Comparison of ENCODE assay signal across 33 cellular contexts in genomic region chr2:15446961-15447360, GRCh38.
"Had no signal": no experiment of that assay in that cellular context is flagged by ENCODE, and none has a peak within 500 bp of the region (broad histone marks: within the 10 kb centered on the region; RNA-seq: fewer than 3 reads in every experiment).

No MANE protein-coding gene starts in this region.

- H3K4me1 ChIP-seq: adrenal gland, breast epithelium had no signal

- H3K27ac Mint-ChIP-seq: activated B cell treated with CpG ODN at 0.5 μM for 24 hours; activated CD4-positive, alpha-beta memory T cell treated with anti-CD3 and anti-CD28 coated beads for 36 hours; activated CD4-positive, alpha-beta T cell treated with anti-CD3 and anti-CD28 coated beads, Interleukin-2, amount 10 ng/mL, durations not matched to agents 24 days and 14 days; activated CD8-positive, alpha-beta T cell treated with anti-CD3 and anti-CD28 coated beads for 36 hours; activated naive CD4-positive, alpha-beta T cell treated with anti-CD3 and anti-CD28 coated beads for 36 hours; activated naive CD8-positive, alpha-beta T cell treated with anti-CD3 and anti-CD28 coated beads for 36 hours; activated T-helper 2 cell treated with anti-CD3 and anti-CD28 coated beads, Interferon-gamma antibody, Interleukin-2, Interleukin-4, amounts not matched to agents 10 μg/mL and 5 μg/mL and 100 μg/mL, durations not matched to agents 14 hours and 24 hours and 36 hours; T-helper 1 cell treated with Interleukin-12 subunit alpha and Interleukin-12 subunit beta and Interleukin-4 antibody, amounts not matched to agents 30 μg/mL and 1 μg/mL, for 36 hours; T-helper 2 cell treated with Interferon-gamma antibody and Interleukin-4, amounts not matched to agents 5 μg/mL and 100 μg/mL, for 36 hours had no signal

- ATAC-seq: activated CD8-positive, alpha-beta T cell treated with anti-CD3 and anti-CD28 coated beads for 36 hours; activated naive CD4-positive, alpha-beta T cell treated with anti-CD3 and anti-CD28 coated beads, Interleukin-2, amount 50 U/mL, for 72 hours; activated T-cell treated with anti-CD3 and anti-CD28 coated beads, Interleukin-2, amount 50 U/mL, for 4 hours; body of pancreas had no signal

- H3K4me1 Mint-ChIP-seq: activated B cell treated with CpG ODN at 0.5 μM for 24 hours; activated CD4-positive, alpha-beta T cell treated with anti-CD3 and anti-CD28 coated beads, Interleukin-2, amount 10 ng/mL, durations not matched to agents 24 days and 14 days had no signal

- FAIRE-seq: astrocyte had no signal

- H3K27ac ChIP-seq: adrenal gland, body of pancreas, brain microvascular endothelial cell, breast epithelium, VCaP had no signal

- H3K36me3 ChIP-seq: adrenal gland, brain microvascular endothelial cell, breast epithelium had no signal

- H3K4me3 Mint-ChIP-seq: activated B cell treated with CpG ODN at 0.5 μM for 24 hours; activated CD4-positive, alpha-beta memory T cell treated with anti-CD3 and anti-CD28 coated beads for 36 hours; activated CD4-positive, alpha-beta T cell treated with anti-CD3 and anti-CD28 coated beads, Interleukin-2, amount 10 ng/mL, durations not matched to agents 24 days and 14 days; activated CD8-positive, alpha-beta T cell treated with anti-CD3 and anti-CD28 coated beads for 36 hours; activated naive CD4-positive, alpha-beta T cell treated with anti-CD3 and anti-CD28 coated beads for 36 hours; activated naive CD8-positive, alpha-beta T cell treated with anti-CD3 and anti-CD28 coated beads for 36 hours; activated T-cell treated with anti-CD3 and anti-CD28 coated beads, Interleukin-2, amount 50 U/mL, for 4 hours; T-helper 1 cell treated with Interleukin-12 subunit alpha and Interleukin-12 subunit beta and Interleukin-4 antibody, amounts not matched to agents 30 μg/mL and 1 μg/mL, for 36 hours; T-helper 2 cell treated with Interferon-gamma antibody and Interleukin-4, amounts not matched to agents 5 μg/mL and 100 μg/mL, for 36 hours had no signal

- H3K9me3 Mint-ChIP-seq: activated CD4-positive, alpha-beta T cell treated with anti-CD3 and anti-CD28 coated beads, Interleukin-2, amount 10 ng/mL, durations not matched to agents 24 days and 14 days had no signal

- DNase-seq: activated B cell treated with CpG ODN at 0.5 μM for 24 hours; activated CD4-positive, alpha-beta memory T cell treated with anti-CD3 and anti-CD28 coated beads for 36 hours; activated CD4-positive, alpha-beta T cell treated with anti-CD3 and anti-CD28 coated beads for 4 hours; activated CD4-positive, alpha-beta T cell treated with anti-CD3 and anti-CD28 coated beads, Interleukin-2, amount 10 ng/mL, durations not matched to agents 24 days and 14 days; activated CD4-positive, alpha-beta T cell treated with anti-CD3 and anti-CD28 coated beads, Interleukin-2, amount 50 U/mL, for 1 hour; activated CD4-positive, alpha-beta T cell treated with anti-CD3 and anti-CD28 coated beads, Interleukin-2, amount 50 U/mL, for 4 hours; activated CD4-positive, CD25-positive, alpha-beta regulatory T cell treated with anti-CD3 and anti-CD28 coated beads, Interleukin-2, amount 50 U/mL, for 72 hours; activated CD8-positive, alpha-beta memory T cell treated with anti-CD3 and anti-CD28 coated beads, Interleukin-2, amount 50 U/mL, for 4 hours; activated CD8-positive, alpha-beta T cell treated with anti-CD3 and anti-CD28 coated beads for 36 hours; activated effector memory CD4-positive, alpha-beta T cell treated with Interleukin-2 at 50 U/mL for 16 hours; activated gamma-delta T cell treated with Interleukin-2 at 50 U/mL for 16 hours; activated naive CD4-positive, alpha-beta T cell; activated naive CD4-positive, alpha-beta T cell treated with anti-CD3 and anti-CD28 coated beads for 36 hours; activated naive CD4-positive, alpha-beta T cell treated with anti-CD3 and anti-CD28 coated beads, Interleukin-2, amount 50 U/mL, for 16 hours; activated naive CD8-positive, alpha-beta T cell treated with anti-CD3 and anti-CD28 coated beads for 36 hours; activated T-cell treated with anti-CD3 and anti-CD28 coated beads for 4 hours; activated T-cell treated with anti-CD3 and anti-CD28 coated beads, Interleukin-2, amount 50 U/mL, for 1 hour; activated T-cell treated with anti-CD3 and anti-CD28 coated beads, Interleukin-2, amount 50 U/mL, for 4 hours; adrenal gland; amniotic stem cell; aorta; body of pancreas; brain microvascular endothelial cell; central memory CD4-positive, alpha-beta T cell; T-helper 2 cell; T-helper 9 cell had no signal

- H3K27me3 ChIP-seq: adrenal gland, body of pancreas, brain microvascular endothelial cell, breast epithelium had no signal

- H3K4me3 ChIP-seq: adrenal gland, body of pancreas, breast epithelium had no signal

- H3K27me3 Mint-ChIP-seq: activated B cell treated with CpG ODN at 0.5 μM for 24 hours; activated CD4-positive, alpha-beta memory T cell treated with anti-CD3 and anti-CD28 coated beads for 36 hours; activated CD4-positive, alpha-beta T cell treated with anti-CD3 and anti-CD28 coated beads, Interleukin-2, amount 10 ng/mL, durations not matched to agents 24 days and 14 days; activated CD8-positive, alpha-beta T cell treated with anti-CD3 and anti-CD28 coated beads for 36 hours; activated naive CD8-positive, alpha-beta T cell treated with anti-CD3 and anti-CD28 coated beads for 36 hours had no signal
